Comparison of ENCODE assay signal across 18 cellular contexts in the genomic region with DNA sequence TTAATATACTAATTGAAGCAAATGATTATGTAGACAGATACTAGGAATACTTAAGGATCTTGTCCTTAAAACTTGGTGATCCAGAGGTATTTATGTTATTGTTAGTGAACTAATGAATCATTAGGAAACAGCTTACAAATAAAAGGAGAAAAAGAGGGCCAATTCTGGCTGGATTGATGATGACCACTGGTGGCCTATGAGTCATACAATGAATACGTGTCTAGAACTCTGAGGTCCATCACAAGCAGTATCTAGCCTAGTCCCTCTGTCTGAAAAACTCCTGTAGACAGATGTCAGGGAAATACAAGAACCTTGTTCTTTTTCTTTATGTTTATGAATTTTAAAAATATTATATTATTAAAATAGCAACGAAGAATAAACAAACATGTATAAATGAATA. TPM values are rescaled to one million over a fixed set of nuclear protein-coding genes. Genes with fewer than 3 reads are reported as not detected.
DNase-seq lines count a peak whose midpoint lies in the region; ATAC-seq and TF ChIP-seq lines count a peak whose summit lies in the region.
"Had no signal": no experiment of that assay in that cellular context is flagged by ENCODE, and none has a peak within 500 bp of the region (broad histone marks: within the 10 kb centered on the region; RNA-seq: fewer than 3 reads in every experiment).

No MANE protein-coding gene starts in this region.

- WGBS in stomach, 5 donors, result 47 to 59% (median 53%) methylated on average over 2 of the region's 2 CpGs

- H3K27me3 ChIP-seq in stomach, result no peaks in the 10 kb centered on the region
- H3K27me3 ChIP-seq: foreskin keratinocyte, neural progenitor cell had no signal

- no peak for ATAC-seq in HG03159 (IDR thresholded peaks at IDR 0.05; ENCODE audit: unreplicated experiment)
- ATAC-seq: activated CD4-positive, alpha-beta T cell treated with anti-CD3 and anti-CD28 coated beads for 36 hours; activated naive CD8-positive, alpha-beta T cell treated with anti-CD3 and anti-CD28 coated beads, Interleukin-2, amount 50 U/mL, for 24 hours; effector memory CD8-positive, alpha-beta T cell; foreskin keratinocyte; left cardiac atrium; SK-N-SH treated with all-trans-retinoic acid at 6 μM for 48 hours; stimulated activated naive B cell treated with anti-CD40 and anti-IgM and Interleukin-4, amounts not matched to agents 10 μg/mL and 1 μg/mL and 100 μg/mL, for 72 hours had no signal

- no peaks in the 10 kb centered on the region for H3K4me1 ChIP-seq in stomach
- H3K4me1 ChIP-seq: foreskin keratinocyte, neural progenitor cell had no signal

- no peak for TF ChIP-seq CTCF in astrocyte of the spinal cord (IDR thresholded peaks at IDR 0.05; ENCODE audit: low read depth, low read length)
- no peak for TF ChIP-seq CTCF in stomach (IDR thresholded peaks at IDR 0.05)

- in situ Hi-C loops in astrocyte of the spinal cord (cut with HindIII; ENCODE audit: low sequenced_read_pairs), result no loop called here

- TF ChIP-seq EP300 in stomach (IDR thresholded peaks at IDR 0.05), result no peak

- H3K36me3 ChIP-seq in stomach, result no peaks in the 10 kb centered on the region
- H3K36me3 ChIP-seq: neural progenitor cell had no signal

- no peaks in the 10 kb centered on the region for H3K9me3 ChIP-seq in stomach

- H3K27ac ChIP-seq in stomach, result no peak overlapping the region
- H3K27ac ChIP-seq: foreskin keratinocyte, neural progenitor cell had no signal

- intact Hi-C loops in stomach (cut with DNase I; ENCODE audit: low total_unique reads), result no loop called here

- H3K4me3 ChIP-seq in astrocyte of the spinal cord (ENCODE audit: low read depth, low read length) (no peak overlapping the region), stomach (no peak overlapping the region)
- H3K4me3 ChIP-seq: neural progenitor cell had no signal

- DNase-seq in AG08396 (ENCODE audit: low spot score) (peak; percentile 19), HT1080 (ENCODE audit: low read depth) (peak; percentile 34), astrocyte of the spinal cord (ENCODE audit: low read depth, low spot score) (peak; percentile 51), glomerular visceral epithelial cell (ENCODE audit: extremely low spot score) (peak; percentile 29), stomach (no peak), COR-L47 (lab: John Stamatoyannopoulos, UW) (no peak), HuH-7.5 (ENCODE audit: low spot score) (no peak)
- DNase-seq: activated CD4-positive, alpha-beta T cell treated with anti-CD3 and anti-CD28 coated beads for 36 hours; activated naive CD8-positive, alpha-beta T cell treated with anti-CD3 and anti-CD28 coated beads, Interleukin-2, amount 50 U/mL, for 24 hours; CD8-positive, alpha-beta memory T cell; effector memory CD8-positive, alpha-beta T cell; foreskin keratinocyte; left cardiac atrium; NCI-H748 treated with DMSO at 0.1 percent for 48 hours; stimulated activated naive B cell treated with anti-CD40 and anti-IgM and Interleukin-4, amounts not matched to agents 10 μg/mL and 1 μg/mL and 100 μg/mL, for 72 hours had no signal

- TF ChIP-seq POLR2A in stomach (IDR thresholded peaks at IDR 0.05), result no peak

RNA-seq across cellular contexts. Expression of a gene that starts 51.7 kb away (rescaled TPM):
- total RNA-seq in HT1080 (2014; rRNA removed; shearing (Covaris generic)), result 0.07 and 0.16 TPM in 2 replicates
- polyA plus RNA-seq in HT1080 (2015; cell fraction: cytosol; rRNA removed), result 0.02 and 0.17 TPM in 2 replicates
- 0.13 and 0.28 TPM in 2 replicates for polyA plus RNA-seq in HT1080 (2015; cell fraction: nucleus; rRNA removed)
- not detected for total RNA-seq in stomach
- not detected for polyA plus RNA-seq in stomach
- total RNA-seq: activated CD4-positive, alpha-beta T cell treated with anti-CD3 and anti-CD28 coated beads for 36 hours; CD8-positive, alpha-beta memory T cell; foreskin keratinocyte; left cardiac atrium had no signal
- polyA plus RNA-seq: CD8-positive, alpha-beta memory T cell; foreskin keratinocyte had no signal

Comparison
In these comparisons a context has a peak if more than half of its experiments do, and no peak if none do; other contexts are left out.
1. DNase-seq: peak in AG08396 (single experiment), HT1080 (single experiment), astrocyte of the spinal cord (single experiment) and glomerular visceral epithelial cell (single experiment); none in stomach (single experiment), COR-L47 (single experiment) and HuH-7.5 (single experiment).